ENCODE assay signal across 8 cellular contexts in genomic region chr19:29610574-29611271, GRCh38. TPM values are rescaled to one million over a fixed set of nuclear protein-coding genes. Genes with fewer than 3 reads are reported as not detected.
DNase-seq lines count a peak whose midpoint lies in the region; ATAC-seq, FAIRE-seq and TF ChIP-seq lines count a peak whose summit lies in the region.

No MANE protein-coding gene starts in this region.

- H3K9me3 ChIP-seq in Panc1 (ENCODE audit: control insufficient read depth, insufficient read depth, low read depth, low read length) (no peaks in the 10 kb centered on the region), neutrophil (no peaks in the 10 kb centered on the region)

- BruUV-seq in Panc1 (replicated peaks; lab: Mats Ljungman, UMichigan) = no TSS peak

- DNase-seq in DMS53 treated with DMSO at 0.1 percent for 48 hours (lab: John Stamatoyannopoulos, UW; ENCODE audit: unreplicated experiment) = peak; percentile 53
- peak; percentile 83 for DNase-seq in HTR-8/SVneo (ENCODE audit: insufficient read length, low spot score)
- peak; percentile 59 for DNase-seq in Panc1 (ENCODE audit: low read depth, low spot score)
- DNase-seq in activated T-cell treated with anti-CD3 and anti-CD28 coated beads, Interleukin-2, amount 50 U/mL, for 48 hours = peak; percentile 89 to 90
- peak; percentile 83 for DNase-seq in fibroblast of peridontal ligament (ENCODE audit: extremely low read depth)
- DNase-seq in superior temporal gyrus (ENCODE audit: extremely low spot score) = peak; percentile 91

- peaks cover 5% of the 10 kb centered on the region; the same call in 1 of the 2 replicates for H3K36me3 ChIP-seq in Panc1 (ENCODE audit: control insufficient read depth, insufficient read depth, low read length)
- peaks cover 71% of the 10 kb centered on the region for H3K36me3 ChIP-seq in neutrophil

- H3K27me3 ChIP-seq in Panc1 (ENCODE audit: control insufficient read depth, insufficient read depth, low read length) (no peaks in the 10 kb centered on the region), neutrophil (no peaks in the 10 kb centered on the region)

- FAIRE-seq in HTR-8/SVneo (lab: Jason Lieb, UNC) = peak; percentile 28

- H3K4me1 ChIP-seq in Panc1 (ENCODE audit: control insufficient read depth, insufficient read depth, low read length) (peaks cover 6% of the 10 kb centered on the region; the same call in 1 of the 2 replicates), neutrophil (ENCODE audit: control insufficient read depth in 1 of 2, insufficient read depth in 1 of 2, low read depth in 1 of 2, low read length in 1 of 2) (peaks cover 7 to 12% of the 10 kb centered on the region in 2 experiments)

- CTCF ChIA-PET in Panc1 (lab: Charles Lee) = interaction anchor here (0.6 to 2.6 kb wide), 11 partner anchors 10 to 397 kb away, joined by 3 to 14 read pairs (median 4); partner anchors contain the start of gene PLEKHF1

- H3K27ac ChIP-seq in Panc1 (ENCODE audit: low read length) = peak overlapping the region; percentile 23; the same call in 1 of the 2 replicates
- no peak overlapping the region for H3K27ac ChIP-seq in neutrophil

- POLR2A ChIA-PET in Panc1 (lab: Charles Lee) = interaction anchor here (0.6 kb wide), 1 partner anchor 72 kb away, joined by 5 read pairs; no protein-coding TSS in a partner anchor

- peak; percentile 57 for ATAC-seq in GM21423 (IDR thresholded peaks at IDR 0.05; ENCODE audit: unreplicated experiment)
- ATAC-seq in Panc1 = peak; percentile 90

- intact Hi-C loops in Panc1 (cut with micrococcal nuclease; ENCODE audit: unreplicated experiment) = loop anchor here (1.0 to 2.0 kb wide), 3 partner anchors 58 to 106 kb away; no protein-coding TSS in a partner anchor

- in situ Hi-C loops in Panc1 (cut with HindIII; ENCODE audit: low pct_unique_long_range_greater_than_20kb, low sequenced_read_pairs) = no loop called here

- TF ChIP-seq CTCF in Panc1 (IDR thresholded peaks at IDR 0.05) (peak; percentile 95), neutrophil (IDR thresholded peaks at IDR 0.05) (peak; percentile 61)

- H3K4me3 ChIP-seq in Panc1 (ENCODE audit: low read depth in 2 of 2, low read length in 2 of 2) (no peak overlapping the region), neutrophil (ENCODE audit: low read depth in 1 of 2, low read length in 1 of 2) (no peak overlapping the region)

RNA-seq across cellular contexts. Expression of gene POP4, which starts 4.6 kb away (rescaled TPM):
- 116 TPM for total RNA-seq in Panc1 (2021; ENCODE audit: unreplicated experiment)
- polyA plus RNA-seq in Panc1 (2012; ENCODE audit: insufficient read length) = 77.5 TPM

RNA-seq across cellular contexts. Expression of gene PLEKHF1, which starts 54.5 kb away (rescaled TPM):
- 22.4 TPM for total RNA-seq in Panc1 (2021; ENCODE audit: unreplicated experiment)
- 31.8 TPM for polyA plus RNA-seq in Panc1 (2012; ENCODE audit: insufficient read length)
